13 cellular contexts compared by ENCODE assay signal in the genomic region with DNA sequence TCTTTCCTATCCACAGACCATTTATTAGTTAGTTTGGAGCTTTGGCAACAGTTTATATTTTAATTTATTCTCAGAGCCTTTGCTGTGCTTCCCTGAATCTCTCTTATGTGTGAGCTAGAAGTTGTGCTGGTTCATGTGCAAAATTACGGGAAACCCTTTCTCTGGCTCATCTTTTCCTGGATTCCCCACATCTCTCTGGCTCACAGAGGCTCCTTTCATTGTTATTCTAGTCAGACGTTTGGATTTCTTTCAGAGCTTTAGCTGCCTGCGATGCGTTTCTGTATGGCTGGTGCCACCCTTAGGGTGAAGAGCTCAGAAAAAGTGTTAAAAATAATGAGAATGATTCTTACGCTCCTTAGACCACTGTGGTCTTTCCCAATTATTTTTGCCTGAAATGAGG. TPM values are rescaled to one million over a fixed set of nuclear protein-coding genes. Genes with fewer than 3 reads are reported as not detected.
DNase-seq lines count a peak whose midpoint lies in the region; ATAC-seq and TF ChIP-seq lines count a peak whose summit lies in the region.
"Had no signal": no experiment of that assay in that cellular context is flagged by ENCODE, and none has a peak within 500 bp of the region (broad histone marks: within the 10 kb centered on the region; RNA-seq: fewer than 3 reads in every experiment).

No MANE protein-coding gene starts in this region.

- 61 to 81% (median 71%) methylated on average over 5 of the region's 5 CpGs for WGBS in stomach, 5 donors

- no peak for ATAC-seq in HG03045 (IDR thresholded peaks at IDR 0.05; ENCODE audit: unreplicated experiment)
- no peak for ATAC-seq in GM21825 (IDR thresholded peaks at IDR 0.05; ENCODE audit: unreplicated experiment)
- no peak for ATAC-seq in GM18907 (IDR thresholded peaks at IDR 0.05; ENCODE audit: unreplicated experiment)

- H3K4me2 ChIP-seq in KMS-11: peak overlapping the region; percentile 77

- H3K4me3 ChIP-seq in KMS-11 (IDR thresholded peaks at IDR 0.05; ENCODE audit: insufficient read depth, low read depth, low read length) (no peak overlapping the region), cardiac fibroblast (replicated peaks in 1 of 2; ENCODE audit: low read depth in 2 of 2, low read length in 2 of 2) (no peak overlapping the region), stomach (no peak overlapping the region)
- H3K4me3 ChIP-seq: Peyer's patch had no signal

- H3K9ac ChIP-seq in KMS-11: no peak overlapping the region

- peaks cover 72% of the 10 kb centered on the region for H3K79me2 ChIP-seq in KMS-11 (ENCODE audit: insufficient read depth, low read depth)

- TF ChIP-seq EP300 in stomach (IDR thresholded peaks at IDR 0.05): no peak

- TF ChIP-seq POLR2A in stomach (IDR thresholded peaks at IDR 0.05): no peak

- peaks cover 56% of the 10 kb centered on the region for H3K4me1 ChIP-seq in KMS-11 (ENCODE audit: low read depth, poor library complexity, severe bottlenecking)
- peaks cover 0 to 35% (median 0%) of the 10 kb centered on the region in 4 donors for H3K4me1 ChIP-seq in stomach
- H3K4me1 ChIP-seq: Peyer's patch had no signal

- H3K9me3 ChIP-seq in stomach: no peaks in the 10 kb centered on the region
- H3K9me3 ChIP-seq: Peyer's patch had no signal

- intact Hi-C loops in stomach (cut with DNase I; ENCODE audit: low total_unique reads): no loop called here

- no peak for TF ChIP-seq CTCF in KMS-11 (conservative IDR thresholded peaks at IDR 0.05; ENCODE audit: low read depth, low read length)
- TF ChIP-seq CTCF in cardiac fibroblast (IDR thresholded peaks at IDR 0.05; ENCODE audit: low read depth, low read length): no peak
- no peak for TF ChIP-seq CTCF in stomach (IDR thresholded peaks at IDR 0.05)

- DNase-seq in cardiac fibroblast (ENCODE audit: low read depth in 2 of 2) (peak; percentile 24 to 26), inferior parietal cortex (ENCODE audit: extremely low spot score) (peak; percentile 43), stomach (no peak), NCI-H526 (lab: John Stamatoyannopoulos, UW) (no peak)
- DNase-seq: activated CD4-positive, alpha-beta T cell treated with anti-CD3 and anti-CD28 coated beads for 48 hours; activated CD8-positive, alpha-beta memory T cell treated with anti-CD3 and anti-CD28 coated beads, Interleukin-2, amount 50 U/mL, for 48 hours; activated naive CD4-positive, alpha-beta T cell treated with anti-CD3 and anti-CD28 coated beads, Interleukin-2, amount 10 ng/mL, durations not matched to agents 7 days and 5 days; NCI-H748 treated with DMSO at 0.1 percent for 48 hours; Peyer's patch had no signal

- H3K27me3 ChIP-seq in KMS-11 (ENCODE audit: insufficient read depth, low read depth) (no peaks in the 10 kb centered on the region), stomach (no peaks in the 10 kb centered on the region)
- H3K27me3 ChIP-seq: Peyer's patch had no signal

- H3K36me3 ChIP-seq in KMS-11 (ENCODE audit: insufficient read depth): no peaks in the 10 kb centered on the region
- peaks cover 0 to 7% (median 0%) of the 10 kb centered on the region in 4 donors for H3K36me3 ChIP-seq in stomach
- H3K36me3 ChIP-seq: Peyer's patch had no signal

- peak overlapping the region; percentile 37; the same call in 1 of the 2 replicates for H3K27ac ChIP-seq in KMS-11
- H3K27ac ChIP-seq in stomach: peak overlapping the region in 3 of 5 donors; percentile 7 to 17 (median 16)
- H3K27ac ChIP-seq: Peyer's patch had no signal

- no peaks in the 10 kb centered on the region for H4K20me1 ChIP-seq in KMS-11 (ENCODE audit: insufficient read depth)

- no peak overlapping the region for H2AFZ ChIP-seq in KMS-11 (ENCODE audit: low read depth)

RNA-seq across cellular contexts. Expression of a gene that starts 53.3 kb away (rescaled TPM):
- total RNA-seq in stomach: 10 to 100 TPM in 2 of 5 donors, 1 to 10 TPM in 2, under 1 TPM in 1; 0.58 to 78.8 (median 9.0) TPM
- 10 to 100 TPM in 1 of 3 donors, 1 to 10 TPM in 2; 4.8 to 12.6 (median 8.4) TPM for polyA plus RNA-seq in stomach

Comparison
In these comparisons a context has a peak if more than half of its experiments do, and no peak if none do; other contexts are left out.
1. DNase-seq: peak in cardiac fibroblast (2 of 2) and inferior parietal cortex (single experiment); none in stomach (single experiment) and NCI-H526 (0 of 2).